8 cellular contexts compared by ENCODE assay signal in the genomic region with DNA sequence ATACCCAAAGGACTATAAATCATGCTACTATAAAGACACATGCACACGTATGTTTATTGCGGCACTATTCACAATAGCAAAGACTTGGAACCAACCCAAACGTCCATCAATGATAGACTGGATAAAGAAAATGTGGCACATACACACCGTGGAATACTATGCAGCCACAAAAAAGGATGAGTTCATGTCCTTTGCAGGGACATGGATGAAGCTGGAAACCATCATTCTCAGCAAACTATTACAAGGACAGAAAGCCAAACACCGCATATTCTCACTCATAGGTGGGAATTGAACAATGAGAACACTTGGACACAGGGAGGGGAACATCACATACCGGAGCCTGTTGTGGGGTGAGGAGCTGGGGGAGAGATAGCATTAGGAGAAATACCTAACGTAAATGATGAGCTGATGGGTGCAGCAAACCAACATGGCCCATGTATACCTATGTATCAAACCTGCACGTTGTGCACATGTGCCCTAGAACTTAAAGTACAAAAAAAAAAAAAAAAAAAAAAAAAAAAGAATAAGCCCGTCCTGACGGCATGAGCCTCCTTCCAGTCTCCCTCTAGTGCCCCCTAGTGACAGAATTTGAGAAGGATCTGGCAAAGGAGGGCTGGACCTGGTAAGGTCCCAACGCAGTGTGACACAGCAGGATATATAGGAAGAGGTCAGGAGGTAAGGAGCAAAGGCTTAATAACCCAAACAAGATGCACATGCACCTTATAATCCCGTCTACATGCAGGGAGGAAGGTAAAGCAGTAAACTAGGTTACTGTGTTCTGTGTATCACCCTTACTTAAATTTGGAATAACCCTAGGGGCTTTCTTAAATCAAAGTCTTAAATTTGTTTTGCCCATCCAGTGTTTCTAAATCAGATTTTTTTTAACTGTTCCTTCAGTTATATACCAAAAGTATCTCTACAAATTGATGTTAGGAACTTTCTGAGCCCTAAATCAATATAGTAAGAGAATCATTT.
DNase-seq lines count a peak whose midpoint lies in the region; TF ChIP-seq lines count a peak whose summit lies in the region.
"Not testable (repeated sequence)": the region's sequence is repeated elsewhere in the genome, so short reads cannot be mapped to it uniquely, and the experiment has no call there.

No MANE protein-coding gene starts in this region.

- H3K4ac ChIP-seq in mesendoderm (ENCODE audit: low read depth, low read length) = not testable (repeated sequence)

- no CpG with 5 or more reads among the region's 12 CpGs for WGBS in mesendoderm (ENCODE audit: extremely low coverage, insufficient coverage, low lambda C conversion rate)

- H3K79me2 ChIP-seq in mesendoderm (ENCODE audit: control insufficient read depth, insufficient read depth, low read length) = not testable (repeated sequence)

- POLR2A ChIA-PET in HEK293 (lab: Yijun Ruan, JAX) = interaction anchor here (0.7 kb wide), 1 partner anchor 159 kb away, joined by 3 read pairs; no protein-coding TSS in a partner anchor

- not testable (repeated sequence) for H4K5ac ChIP-seq in mesendoderm (ENCODE audit: low read length)

- H3K4me3 ChIP-seq in HEK293 (ENCODE audit: low read depth, low read length); foreskin fibroblast (ENCODE audit: low read depth in 1 of 2, low read length in 2 of 2); mesendoderm (ENCODE audit: low read length): not testable (repeated sequence)

- not testable (repeated sequence) for H2BK15ac ChIP-seq in mesendoderm (replicated peaks; ENCODE audit: low read depth)

- not testable (repeated sequence) for H3K4me2 ChIP-seq in mesendoderm (ENCODE audit: low read length)

- H3K18ac ChIP-seq in mesendoderm (ENCODE audit: low read length) = not testable (repeated sequence)

- not testable (repeated sequence) for H3K9me3 ChIP-seq in HEK293 (ENCODE audit: control insufficient read depth, insufficient read depth, low read depth, low read length)

- TF ChIP-seq CTCF in HEK293 (tag by site-specific recombination; IDR thresholded peaks at IDR 0.05) = peak; percentile 43; the same call in 1 of the 2 replicates
- TF ChIP-seq CTCF in foreskin fibroblast (IDR thresholded peaks at IDR 0.05; ENCODE audit: low read depth, low read length) = peak; percentile 62

- not testable (repeated sequence) for H2BK5ac ChIP-seq in mesendoderm (ENCODE audit: low read length)

- not testable (repeated sequence) for H2AK5ac ChIP-seq in mesendoderm (ENCODE audit: low read length)

- not testable (repeated sequence) for H3K4me1 ChIP-seq in HEK293 (ENCODE audit: control insufficient read depth, insufficient read depth, low read length); mesendoderm (ENCODE audit: control insufficient read depth, low read depth, low read length)

- H3K27me3 ChIP-seq in mesendoderm (ENCODE audit: insufficient read depth, low read length, poor library complexity) = not testable (repeated sequence)

- not testable (repeated sequence) for H3K79me1 ChIP-seq in mesendoderm (ENCODE audit: low read length)

- H3K56ac ChIP-seq in mesendoderm (ENCODE audit: low read length) = not testable (repeated sequence)

- not testable (repeated sequence) for H3K9ac ChIP-seq in mesendoderm (ENCODE audit: low read length)

- H3K36me3 ChIP-seq in HEK293 (ENCODE audit: control insufficient read depth in 2 of 2, insufficient read depth in 1 of 2, low read length in 2 of 2); mesendoderm (ENCODE audit: control insufficient read depth, insufficient read depth, low read length): not testable (repeated sequence)

- not testable (repeated sequence) for H4K8ac ChIP-seq in mesendoderm (ENCODE audit: low read depth, low read length)

- H2BK120ac ChIP-seq in mesendoderm (ENCODE audit: low read depth, low read length) = not testable (repeated sequence)

- in situ Hi-C loops in SK-MEL-5 (cut with HindIII; ENCODE audit: low pct_unique_long_range_greater_than_20kb, low sequenced_read_pairs) = not testable (repeated sequence)

- not testable (repeated sequence) for H3K27ac ChIP-seq in HEK293 (ENCODE audit: extremely low read depth, low read depth, low read length); mesendoderm (ENCODE audit: low read depth, low read length)

- peak; percentile 53 for DNase-seq in COLO829 (ENCODE audit: low spot score)
- DNase-seq in NCI-H2081 (lab: John Stamatoyannopoulos, UW) = peak; percentile 29 to 43
- peak; percentile 83 for DNase-seq in SK-MEL-5 (ENCODE audit: low read depth, low spot score)
- peak; percentile 29 for DNase-seq in amniotic epithelial cell (ENCODE audit: low read depth)
- DNase-seq in foreskin fibroblast = peak; percentile 33 to 75
- peak; percentile 87 for DNase-seq in mesendoderm
- DNase-seq in stimulated activated CD4-positive, alpha-beta T cell treated with anti-CD3 and anti-CD28 coated beads, TNF-alpha, amount 100 ng/mL, for 24 hours (ENCODE audit: low read depth in 3 of 3) = peak in 2 of 3 experiments; percentile 7 to 9

- CTCF ChIA-PET in HEK293 (lab: Yijun Ruan, JAX) = interaction anchor here (0.6 to 2.0 kb wide), 14 partner anchors 10 to 1229 kb away, joined by 3 to 8 read pairs (median 3); no protein-coding TSS in a partner anchor

- not testable (repeated sequence) for H3K23ac ChIP-seq in mesendoderm (ENCODE audit: low read length)

TF ChIP-seq in HEK293, 187 proteins besides CTCF, POLR2A, EP300 and RAD21:
- TF ChIP-seq, protein P1, sequence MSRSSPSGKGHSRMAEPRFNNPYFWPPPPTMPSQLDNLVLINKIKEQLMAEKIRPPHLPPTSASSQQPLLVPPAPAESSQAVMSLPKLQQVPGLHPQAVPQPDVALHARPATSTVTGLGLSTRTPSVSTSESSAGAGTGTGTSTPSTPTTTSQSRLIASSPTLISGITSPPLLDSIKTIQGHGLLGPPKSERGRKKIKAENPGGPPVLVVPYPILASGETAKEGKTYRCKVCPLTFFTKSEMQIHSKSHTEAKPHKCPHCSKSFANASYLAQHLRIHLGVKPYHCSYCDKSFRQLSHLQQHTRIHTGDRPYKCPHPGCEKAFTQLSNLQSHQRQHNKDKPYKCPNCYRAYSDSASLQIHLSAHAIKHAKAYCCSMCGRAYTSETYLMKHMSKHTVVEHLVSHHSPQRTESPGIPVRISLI (tag by site-specific recombination; IDR thresholded peaks at IDR 0.05) = peak; percentile 84
- TF ChIP-seq, protein P2, sequence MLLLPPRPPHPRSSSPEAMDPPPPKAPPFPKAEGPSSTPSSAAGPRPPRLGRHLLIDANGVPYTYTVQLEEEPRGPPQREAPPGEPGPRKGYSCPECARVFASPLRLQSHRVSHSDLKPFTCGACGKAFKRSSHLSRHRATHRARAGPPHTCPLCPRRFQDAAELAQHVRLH (tag by site-specific recombination; IDR thresholded peaks at IDR 0.05) = peak; percentile 80; the same call in 1 of the 2 replicates
- TF ChIP-seq PRDM10 (tag by site-specific recombination; IDR thresholded peaks at IDR 0.05) (peak; percentile 52; the same call in 1 of the 2 replicates), ZNF146 (tag by site-specific recombination; IDR thresholded peaks at IDR 0.05) (peak; percentile 97), ZNF654 (tag by site-specific recombination; IDR thresholded peaks at IDR 0.05; ENCODE audit: low read depth) (peak; percentile 47)
- TF ChIP-seq, protein P3, sequence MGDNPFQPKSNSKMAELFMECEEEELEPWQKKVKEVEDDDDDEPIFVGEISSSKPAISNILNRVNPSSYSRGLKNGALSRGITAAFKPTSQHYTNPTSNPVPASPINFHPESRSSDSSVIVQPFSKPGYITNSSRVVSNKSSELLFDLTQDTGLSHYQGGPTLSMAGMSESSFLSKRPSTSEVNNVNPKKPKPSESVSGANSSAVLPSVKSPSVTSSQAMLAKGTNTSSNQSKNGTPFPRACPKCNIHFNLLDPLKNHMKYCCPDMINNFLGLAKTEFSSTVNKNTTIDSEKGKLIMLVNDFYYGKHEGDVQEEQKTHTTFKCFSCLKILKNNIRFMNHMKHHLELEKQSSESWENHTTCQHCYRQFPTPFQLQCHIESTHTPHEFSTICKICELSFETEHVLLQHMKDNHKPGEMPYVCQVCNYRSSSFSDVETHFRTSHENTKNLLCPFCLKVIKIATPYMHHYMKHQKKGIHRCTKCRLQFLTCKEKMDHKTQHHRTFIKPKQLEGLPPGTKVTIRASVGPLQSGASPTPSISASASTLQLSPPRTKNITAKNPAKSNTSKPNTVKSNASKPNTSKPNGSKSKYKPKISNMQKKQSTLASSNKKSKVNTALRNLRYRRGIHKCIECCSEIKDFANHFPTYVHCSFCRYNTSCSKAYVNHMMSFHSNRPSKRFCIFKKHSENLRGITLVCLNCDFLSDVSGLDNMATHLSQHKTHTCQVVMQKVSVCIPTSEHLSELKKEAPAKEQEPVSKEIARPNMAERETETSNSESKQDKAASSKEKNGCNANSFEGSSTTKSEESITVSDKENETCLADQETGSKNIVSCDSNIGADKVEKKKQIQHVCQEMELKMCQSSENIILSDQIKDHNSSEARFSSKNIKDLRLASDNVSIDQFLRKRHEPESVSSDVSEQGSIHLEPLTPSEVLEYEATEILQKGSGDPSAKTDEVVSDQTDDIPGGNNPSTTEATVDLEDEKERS (tag by site-specific recombination; IDR thresholded peaks at IDR 0.05) = peak; percentile 72; the same call in 1 of the 2 replicates

Comparison
In these comparisons a context has a peak if more than half of its experiments do, and no peak if none do; other contexts are left out.
1. DNase-seq: peak in every context shown above with its lines; median percentile 87 in mesendoderm; 83 in SK-MEL-5; 54 in foreskin fibroblast; 53 in COLO829; 36 in NCI-H2081; 29 in amniotic epithelial cell; 8 in stimulated activated CD4-positive, alpha-beta T cell treated with anti-CD3 and anti-CD28 coated beads, TNF-alpha, amount 100 ng/mL, for 24 hours.